ENCODE assay signal across 18 cellular contexts in the genomic region with DNA sequence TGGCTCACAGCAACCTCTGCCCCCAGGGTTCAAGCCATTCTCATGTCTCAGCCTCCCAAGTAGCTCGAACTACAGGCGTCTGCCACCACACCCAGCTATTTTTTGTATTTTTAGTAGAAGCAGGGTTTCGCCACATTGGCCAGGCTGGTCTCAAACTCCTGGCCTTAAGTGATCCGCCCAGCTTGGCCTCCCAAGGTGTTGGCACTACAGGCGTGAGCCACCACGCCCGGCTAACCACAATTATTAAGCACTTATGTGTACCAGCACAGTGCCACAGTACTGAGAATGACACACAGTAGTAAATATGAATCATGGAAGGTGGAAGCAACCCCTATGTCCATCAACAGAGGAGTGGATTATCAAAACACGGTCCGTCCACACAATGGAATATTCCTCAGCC. TPM values are rescaled to one million over a fixed set of nuclear protein-coding genes. Genes with fewer than 3 reads are reported as not detected.
DNase-seq lines count a peak whose midpoint lies in the region; ATAC-seq and TF ChIP-seq lines count a peak whose summit lies in the region.
"Had no signal": no experiment of that assay in that cellular context is flagged by ENCODE, and none has a peak within 500 bp of the region (broad histone marks: within the 10 kb centered on the region; RNA-seq: fewer than 3 reads in every experiment).

No MANE protein-coding gene starts in this region.

- H3K27ac Mint-ChIP-seq in activated T-cell treated with anti-CD3 and anti-CD28 coated beads, Interleukin-2, amount 50 U/mL, for 24 hours: peak overlapping the region; percentile 51
- peak overlapping the region; percentile 70 for H3K27ac Mint-ChIP-seq in activated CD8-positive, alpha-beta T cell treated with anti-CD3 and anti-CD28 coated beads, Interleukin-2, amount 10 ng/mL, durations not matched to agents 7 days and 5 days
- peak overlapping the region; percentile 70 for H3K27ac Mint-ChIP-seq in stimulated activated memory B cell treated with anti-CD40 and anti-IgM and Interleukin-4, amounts not matched to agents 10 μg/mL and 1 μg/mL and 100 μg/mL, for 72 hours
- H3K27ac Mint-ChIP-seq in natural killer cell treated with Interleukin-12 subunit alpha and Interleukin-12 subunit beta and Interleukin-15 and Interleukin-18, amount 100 ng/mL, for 72 hours: no peak overlapping the region
- H3K27ac Mint-ChIP-seq in nephron progenitor cell: no peak overlapping the region

- TF ChIP-seq CTCF in nephron progenitor cell (IDR thresholded peaks at IDR 0.05): no peak

- ATAC-seq in activated T-cell treated with anti-CD3 and anti-CD28 coated beads, Interleukin-2, amount 50 U/mL, for 4 hours: no peak
- ATAC-seq in activated CD8-positive, alpha-beta T cell treated with anti-CD3 and anti-CD28 coated beads, Interleukin-2, amount 10 ng/mL, durations not matched to agents 7 days and 5 days: no peak
- peak; percentile 52 for ATAC-seq in esophagus mucosa
- ATAC-seq in stimulated activated memory B cell treated with anti-CD40 and anti-IgM and Interleukin-4, amounts not matched to agents 10 μg/mL and 1 μg/mL and 100 μg/mL, for 72 hours: no peak
- no peak for ATAC-seq in natural killer cell treated with Interleukin-12 subunit alpha and Interleukin-12 subunit beta and Interleukin-15 and Interleukin-18, amount 100 ng/mL, for 72 hours
- ATAC-seq: gastrocnemius medialis, HepG2 had no signal

- DNase-seq in activated T-cell treated with anti-CD3 and anti-CD28 coated beads, Interleukin-2, amount 50 U/mL, for 24 hours: no peak
- no peak for DNase-seq in activated T-cell treated with anti-CD3 and anti-CD28 coated beads, Interleukin-2, amount 50 U/mL, for 4 hours
- no peak for DNase-seq in activated CD8-positive, alpha-beta T cell treated with anti-CD3 and anti-CD28 coated beads, Interleukin-2, amount 10 ng/mL, durations not matched to agents 7 days and 5 days
- DNase-seq in HPDE6-E6E7 (ENCODE audit: extremely low spot score): no peak
- no peak for DNase-seq in natural killer cell treated with Interleukin-12 subunit alpha and Interleukin-12 subunit beta and Interleukin-15 and Interleukin-18, amount 100 ng/mL, for 72 hours (ENCODE audit: low spot score)
- DNase-seq in nephron progenitor cell: no peak
- DNase-seq: activated effector memory CD4-positive, alpha-beta T cell treated with Interleukin-2 at 50 U/mL for 16 hours; COR-L47; gastrocnemius medialis; kidney glomerular epithelial cell; mesendoderm; NCI-H1694 treated with DMSO at 0.1 percent for 48 hours; NCI-H446; SK-N-SH; stimulated activated naive CD4-positive, alpha-beta T cell had no signal

- H3K4me3 Mint-ChIP-seq in activated T-cell treated with anti-CD3 and anti-CD28 coated beads, Interleukin-2, amount 50 U/mL, for 24 hours: no peak overlapping the region
- H3K4me3 Mint-ChIP-seq in activated T-cell treated with anti-CD3 and anti-CD28 coated beads, Interleukin-2, amount 50 U/mL, for 4 hours: no peak overlapping the region
- no peak overlapping the region for H3K4me3 Mint-ChIP-seq in activated CD8-positive, alpha-beta T cell treated with anti-CD3 and anti-CD28 coated beads, Interleukin-2, amount 10 ng/mL, durations not matched to agents 7 days and 5 days
- no peak overlapping the region for H3K4me3 Mint-ChIP-seq in stimulated activated memory B cell treated with anti-CD40 and anti-IgM and Interleukin-4, amounts not matched to agents 10 μg/mL and 1 μg/mL and 100 μg/mL, for 72 hours
- H3K4me3 Mint-ChIP-seq in natural killer cell treated with Interleukin-12 subunit alpha and Interleukin-12 subunit beta and Interleukin-15 and Interleukin-18, amount 100 ng/mL, for 72 hours: no peak overlapping the region
- no peak overlapping the region for H3K4me3 Mint-ChIP-seq in nephron progenitor cell

- peaks cover 98% of the 10 kb centered on the region for H3K36me3 Mint-ChIP-seq in activated T-cell treated with anti-CD3 and anti-CD28 coated beads, Interleukin-2, amount 50 U/mL, for 24 hours (ENCODE audit: low read depth)
- peaks cover 36% of the 10 kb centered on the region for H3K36me3 Mint-ChIP-seq in activated T-cell treated with anti-CD3 and anti-CD28 coated beads, Interleukin-2, amount 50 U/mL, for 4 hours (ENCODE audit: insufficient read depth)
- H3K36me3 Mint-ChIP-seq in activated CD8-positive, alpha-beta T cell treated with anti-CD3 and anti-CD28 coated beads, Interleukin-2, amount 10 ng/mL, durations not matched to agents 7 days and 5 days (ENCODE audit: low read depth): peaks cover 95% of the 10 kb centered on the region
- peaks cover 94% of the 10 kb centered on the region for H3K36me3 Mint-ChIP-seq in stimulated activated memory B cell treated with anti-CD40 and anti-IgM and Interleukin-4, amounts not matched to agents 10 μg/mL and 1 μg/mL and 100 μg/mL, for 72 hours
- H3K36me3 Mint-ChIP-seq in natural killer cell treated with Interleukin-12 subunit alpha and Interleukin-12 subunit beta and Interleukin-15 and Interleukin-18, amount 100 ng/mL, for 72 hours: peaks cover 9% of the 10 kb centered on the region
- peaks cover 96% of the 10 kb centered on the region for H3K36me3 Mint-ChIP-seq in nephron progenitor cell (ENCODE audit: low read depth)

- peaks cover 27% of the 10 kb centered on the region for H3K4me1 Mint-ChIP-seq in activated T-cell treated with anti-CD3 and anti-CD28 coated beads, Interleukin-2, amount 50 U/mL, for 24 hours (ENCODE audit: low read depth)
- H3K4me1 Mint-ChIP-seq in activated T-cell treated with anti-CD3 and anti-CD28 coated beads, Interleukin-2, amount 50 U/mL, for 4 hours (ENCODE audit: low read depth): peaks cover 21% of the 10 kb centered on the region
- H3K4me1 Mint-ChIP-seq in activated CD8-positive, alpha-beta T cell treated with anti-CD3 and anti-CD28 coated beads, Interleukin-2, amount 10 ng/mL, durations not matched to agents 7 days and 5 days (ENCODE audit: low read depth): peaks cover 53% of the 10 kb centered on the region
- H3K4me1 Mint-ChIP-seq in stimulated activated memory B cell treated with anti-CD40 and anti-IgM and Interleukin-4, amounts not matched to agents 10 μg/mL and 1 μg/mL and 100 μg/mL, for 72 hours: peaks cover 81% of the 10 kb centered on the region
- peaks cover 10 to 13% of the 10 kb centered on the region in 2 donors for H3K4me1 Mint-ChIP-seq in natural killer cell treated with Interleukin-12 subunit alpha and Interleukin-12 subunit beta and Interleukin-15 and Interleukin-18, amount 100 ng/mL, for 72 hours (ENCODE audit: low read depth in 2 of 2)
- H3K4me1 Mint-ChIP-seq in nephron progenitor cell: peaks cover 34% of the 10 kb centered on the region

- POLR2A ChIA-PET in activated CD8-positive, alpha-beta T cell treated with anti-CD3 and anti-CD28 coated beads, Interleukin-2, amount 10 ng/mL, durations not matched to agents 7 days and 5 days (lab: Charles Lee): no interaction called here

- no peaks in the 10 kb centered on the region for H3K27me3 Mint-ChIP-seq in activated T-cell treated with anti-CD3 and anti-CD28 coated beads, Interleukin-2, amount 50 U/mL, for 24 hours
- H3K27me3 Mint-ChIP-seq in activated T-cell treated with anti-CD3 and anti-CD28 coated beads, Interleukin-2, amount 50 U/mL, for 4 hours (ENCODE audit: low read depth): no peaks in the 10 kb centered on the region
- H3K27me3 Mint-ChIP-seq in activated CD8-positive, alpha-beta T cell treated with anti-CD3 and anti-CD28 coated beads, Interleukin-2, amount 10 ng/mL, durations not matched to agents 7 days and 5 days (ENCODE audit: low read depth): no peaks in the 10 kb centered on the region
- no peaks in the 10 kb centered on the region for H3K27me3 Mint-ChIP-seq in stimulated activated memory B cell treated with anti-CD40 and anti-IgM and Interleukin-4, amounts not matched to agents 10 μg/mL and 1 μg/mL and 100 μg/mL, for 72 hours
- H3K27me3 Mint-ChIP-seq in natural killer cell treated with Interleukin-12 subunit alpha and Interleukin-12 subunit beta and Interleukin-15 and Interleukin-18, amount 100 ng/mL, for 72 hours: no peaks in the 10 kb centered on the region
- no peaks in the 10 kb centered on the region for H3K27me3 Mint-ChIP-seq in nephron progenitor cell (ENCODE audit: low read depth, poor library complexity)

- peaks cover 12% of the 10 kb centered on the region for H3K9me3 Mint-ChIP-seq in activated T-cell treated with anti-CD3 and anti-CD28 coated beads, Interleukin-2, amount 50 U/mL, for 24 hours
- peaks cover 10% of the 10 kb centered on the region for H3K9me3 Mint-ChIP-seq in activated T-cell treated with anti-CD3 and anti-CD28 coated beads, Interleukin-2, amount 50 U/mL, for 4 hours
- peaks cover 3% of the 10 kb centered on the region for H3K9me3 Mint-ChIP-seq in activated CD8-positive, alpha-beta T cell treated with anti-CD3 and anti-CD28 coated beads, Interleukin-2, amount 10 ng/mL, durations not matched to agents 7 days and 5 days (ENCODE audit: insufficient read depth)
- peaks cover 3% of the 10 kb centered on the region for H3K9me3 Mint-ChIP-seq in stimulated activated memory B cell treated with anti-CD40 and anti-IgM and Interleukin-4, amounts not matched to agents 10 μg/mL and 1 μg/mL and 100 μg/mL, for 72 hours
- H3K9me3 Mint-ChIP-seq in natural killer cell treated with Interleukin-12 subunit alpha and Interleukin-12 subunit beta and Interleukin-15 and Interleukin-18, amount 100 ng/mL, for 72 hours: peaks cover 6% of the 10 kb centered on the region
- peaks cover 36% of the 10 kb centered on the region for H3K9me3 Mint-ChIP-seq in nephron progenitor cell

- CTCF ChIA-PET in activated CD8-positive, alpha-beta T cell treated with anti-CD3 and anti-CD28 coated beads, Interleukin-2, amount 10 ng/mL, durations not matched to agents 7 days and 5 days (lab: Charles Lee): interaction anchor here (1.6 kb wide), 1 partner anchor 40 kb away, joined by 4 read pairs; no protein-coding TSS in a partner anchor

RNA-seq across cellular contexts. Expression of a gene that starts 49.8 kb away (rescaled TPM):
- 100 to 1,000 TPM; 209 to 331 (median 274) TPM for total RNA-seq in activated T-cell treated with anti-CD3 and anti-CD28 coated beads, Interleukin-2, amount 50 U/mL, for 4 hours
- 100 to 1,000 TPM; 837 to 887 TPM for total RNA-seq in activated CD8-positive, alpha-beta T cell treated with anti-CD3 and anti-CD28 coated beads, Interleukin-2, amount 10 ng/mL, durations not matched to agents 7 days and 5 days
- 16.3 TPM for total RNA-seq in esophagus mucosa
- 100 to 1,000 TPM; 128 to 154 TPM for total RNA-seq in natural killer cell treated with Interleukin-12 subunit alpha and Interleukin-12 subunit beta and Interleukin-15 and Interleukin-18, amount 100 ng/mL, for 72 hours

Comparison
In these comparisons a context has a peak if more than half of its experiments do, and no peak if none do; other contexts are left out.
1. H3K27ac Mint-ChIP-seq: peak in activated T-cell treated with anti-CD3 and anti-CD28 coated beads, Interleukin-2, amount 50 U/mL, for 24 hours (single experiment), activated CD8-positive, alpha-beta T cell treated with anti-CD3 and anti-CD28 coated beads, Interleukin-2, amount 10 ng/mL, durations not matched to agents 7 days and 5 days (single experiment) and stimulated activated memory B cell treated with anti-CD40 and anti-IgM and Interleukin-4, amounts not matched to agents 10 μg/mL and 1 μg/mL and 100 μg/mL, for 72 hours (single experiment); none in natural killer cell treated with Interleukin-12 subunit alpha and Interleukin-12 subunit beta and Interleukin-15 and Interleukin-18, amount 100 ng/mL, for 72 hours (0 of 2) and nephron progenitor cell (single experiment).